In the genomic region with DNA sequence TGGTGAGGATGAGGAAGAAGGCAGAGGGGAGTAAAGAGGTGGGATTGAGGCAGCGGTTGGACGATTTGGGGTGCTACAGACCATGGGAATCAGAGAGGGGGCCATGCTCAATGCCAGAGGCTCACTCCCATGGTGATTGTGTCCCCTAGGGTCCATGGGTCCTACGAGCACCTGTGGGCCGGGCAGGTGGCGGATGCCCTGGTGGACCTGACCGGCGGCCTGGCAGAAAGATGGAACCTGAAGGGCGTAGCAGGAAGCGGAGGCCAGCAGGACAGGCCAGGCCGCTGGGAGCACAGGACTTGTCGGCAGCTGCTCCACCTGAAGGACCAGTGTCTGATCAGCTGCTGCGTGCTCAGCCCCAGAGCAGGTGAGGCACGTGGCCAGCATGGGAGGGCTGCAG, we compare ENCODE assay signal across 1 cellular context.
A peak's percentile ranks its signal among the peaks of the same experiment; 100 is the strongest.
TF ChIP-seq lines count a peak whose summit lies in the region.

No MANE protein-coding gene starts in this region.

TF ChIP-seq in HepG2, 621 proteins besides CTCF, POLR2A, EP300 and RAD21:
- no peak for TF ChIP-seq ZNF589 (CRISPR knock-in tag; conservative IDR thresholded peaks at IDR 0.05)
- no peak for TF ChIP-seq BHLHE40 (IDR thresholded peaks at IDR 0.05; ENCODE audit: low read length)
- no peak for TF ChIP-seq ZNF180 (CRISPR knock-in tag; IDR thresholded peaks at IDR 0.05; ENCODE audit: borderline replicate concordance, low read depth)
- TF ChIP-seq AGO2 (optimal IDR thresholded peaks at IDR 0.05; ENCODE audit: low read depth, low read length) = peak; percentile 49
- no peak for TF ChIP-seq SP2 (CRISPR knock-in tag; IDR thresholded peaks at IDR 0.05)
- TF ChIP-seq MAFG (CRISPR knock-in tag; IDR thresholded peaks at IDR 0.05) = no peak
- TF ChIP-seq RBFOX2 (IDR thresholded peaks at IDR 0.05; ENCODE audit: low read depth, low read length) = 0 out of 2 replicates have a peak, but pooled peaks have one; percentile 19
